8 cellular contexts compared by ENCODE assay signal in genomic region chr10:79905322-79906314, GRCh38. TPM values are rescaled to one million over a fixed set of nuclear protein-coding genes. Genes with fewer than 3 reads are reported as not detected.
DNase-seq lines count a peak whose midpoint lies in the region; ATAC-seq and TF ChIP-seq lines count a peak whose summit lies in the region.

No MANE protein-coding gene starts in this region.

- ATAC-seq in HG02884 (IDR thresholded peaks at IDR 0.05; ENCODE audit: unreplicated experiment): no peak
- ATAC-seq in HG02970 (IDR thresholded peaks at IDR 0.05; ENCODE audit: low FRiP score, unreplicated experiment): no peak

- H3K4me3 ChIP-seq in left ventricle myocardium inferior: peak overlapping the region; percentile 72
- H3K4me3 ChIP-seq in sigmoid colon: peak overlapping the region; percentile 51 to 70 (median 62)

- H3K36me3 ChIP-seq in left ventricle myocardium inferior: no peaks in the 10 kb centered on the region
- no peaks in the 10 kb centered on the region for H3K36me3 ChIP-seq in sigmoid colon

- TF ChIP-seq EP300 in sigmoid colon (IDR thresholded peaks at IDR 0.05): no peak

- H3K9me3 ChIP-seq in left ventricle myocardium inferior (replicated peaks) (no peaks in the 10 kb centered on the region), sigmoid colon (no peaks in the 10 kb centered on the region)

- TF ChIP-seq CTCF in left ventricle myocardium inferior (IDR thresholded peaks at IDR 0.05; ENCODE audit: borderline replicate concordance) (no peak), sigmoid colon (IDR thresholded peaks at IDR 0.05) (no peak)

- H3K9me3 Mint-ChIP-seq in activated T-helper 2 cell treated with anti-CD3 and anti-CD28 coated beads, Interferon-gamma antibody, Interleukin-2, Interleukin-4, amounts not matched to agents 10 μg/mL and 5 μg/mL and 100 μg/mL, durations not matched to agents 14 hours and 24 hours and 36 hours: no peaks in the 10 kb centered on the region

- H3K4me3 Mint-ChIP-seq in activated T-helper 2 cell treated with anti-CD3 and anti-CD28 coated beads, Interferon-gamma antibody, Interleukin-2, Interleukin-4, amounts not matched to agents 10 μg/mL and 5 μg/mL and 100 μg/mL, durations not matched to agents 14 hours and 24 hours and 36 hours (ENCODE audit: low read depth): peak overlapping the region; percentile 86

- H3K27me3 ChIP-seq in left ventricle myocardium inferior (ENCODE audit: low read depth): no peaks in the 10 kb centered on the region
- no peaks in the 10 kb centered on the region for H3K27me3 ChIP-seq in sigmoid colon

- peaks cover 53% of the 10 kb centered on the region for H3K27me3 Mint-ChIP-seq in activated T-helper 2 cell treated with anti-CD3 and anti-CD28 coated beads, Interferon-gamma antibody, Interleukin-2, Interleukin-4, amounts not matched to agents 10 μg/mL and 5 μg/mL and 100 μg/mL, durations not matched to agents 14 hours and 24 hours and 36 hours (ENCODE audit: low read depth)

- no peaks in the 10 kb centered on the region for H3K36me3 Mint-ChIP-seq in activated T-helper 2 cell treated with anti-CD3 and anti-CD28 coated beads, Interferon-gamma antibody, Interleukin-2, Interleukin-4, amounts not matched to agents 10 μg/mL and 5 μg/mL and 100 μg/mL, durations not matched to agents 14 hours and 24 hours and 36 hours (ENCODE audit: low read depth)

- H3K27ac ChIP-seq in left ventricle myocardium inferior (replicated peaks) (peak overlapping the region; percentile 88), sigmoid colon (peak overlapping the region; percentile 66 to 80 (median 79))

- DNase-seq in A172 (ENCODE audit: low spot score) (peak; percentile 56), H4 (ENCODE audit: low spot score) (peak; percentile 20), left ventricle myocardium inferior (no peak), sigmoid colon (no peak), NCI-H2171 (lab: John Stamatoyannopoulos, UW) (no peak)
- DNase-seq in activated T-helper 2 cell treated with anti-CD3 and anti-CD28 coated beads, Interferon-gamma antibody, Interleukin-2, Interleukin-4, amounts not matched to agents 10 μg/mL and 5 μg/mL and 100 μg/mL, durations not matched to agents 14 hours and 24 hours and 36 hours (ENCODE audit: low spot score): no peak

- peaks cover 39% of the 10 kb centered on the region for H3K4me1 ChIP-seq in left ventricle myocardium inferior
- peaks cover 0 to 7% (median 3%) of the 10 kb centered on the region in 4 donors for H3K4me1 ChIP-seq in sigmoid colon

- intact Hi-C loops in activated T-helper 2 cell treated with anti-CD3 and anti-CD28 coated beads, Interferon-gamma antibody, Interleukin-2, Interleukin-4, amounts not matched to agents 10 μg/mL and 5 μg/mL and 100 μg/mL, durations not matched to agents 14 hours and 24 hours and 36 hours (cut with micrococcal nuclease): no loop called here
- intact Hi-C loops in left ventricle myocardium inferior (cut with micrococcal nuclease): no loop called here
- intact Hi-C loops in sigmoid colon (cut with DNase I): no loop called here

- H3K27ac Mint-ChIP-seq in activated T-helper 2 cell treated with anti-CD3 and anti-CD28 coated beads, Interferon-gamma antibody, Interleukin-2, Interleukin-4, amounts not matched to agents 10 μg/mL and 5 μg/mL and 100 μg/mL, durations not matched to agents 14 hours and 24 hours and 36 hours: no peak overlapping the region

- peaks cover 13% of the 10 kb centered on the region for H3K4me1 Mint-ChIP-seq in activated T-helper 2 cell treated with anti-CD3 and anti-CD28 coated beads, Interferon-gamma antibody, Interleukin-2, Interleukin-4, amounts not matched to agents 10 μg/mL and 5 μg/mL and 100 μg/mL, durations not matched to agents 14 hours and 24 hours and 36 hours (ENCODE audit: low read depth)

- TF ChIP-seq POLR2A in sigmoid colon (IDR thresholded peaks at IDR 0.05): no peak

- 23 to 32% methylated on average over 10 of the region's 10 CpGs for WGBS in sigmoid colon, 2 donors

RNA-seq across cellular contexts. Expression of gene SFTPD, which starts 43.3 kb away (rescaled TPM):
- total RNA-seq in A172 (2014; rRNA removed; shearing (Covaris generic)): 0.12 TPM in 1 of 2 replicates, not detected in the other
- not detected in 2 replicates for total RNA-seq in H4 (2014; rRNA removed; shearing (Covaris generic))
- total RNA-seq in activated T-helper 2 cell treated with anti-CD3 and anti-CD28 coated beads, Interferon-gamma antibody, Interleukin-2, Interleukin-4, amounts not matched to agents 10 μg/mL and 5 μg/mL and 100 μg/mL, durations not matched to agents 14 hours and 24 hours and 36 hours: not detected in 2 replicates
- 0.49 TPM for total RNA-seq in left ventricle myocardium inferior
- total RNA-seq in sigmoid colon: 1 to 10 TPM in 2 of 4 donors, not detected in 2; 1.1 to 3.4 TPM
- polyA plus RNA-seq in sigmoid colon: under 1 TPM in 1 of 3 donors, not detected in 2; 0.28 TPM

Comparison
In these comparisons a context has a peak if more than half of its experiments do, and no peak if none do; other contexts are left out.
1. DNase-seq: peak in A172 (single experiment) and H4 (single experiment); none in activated T-helper 2 cell treated with anti-CD3 and anti-CD28 coated beads, Interferon-gamma antibody, Interleukin-2, Interleukin-4, amounts not matched to agents 10 μg/mL and 5 μg/mL and 100 μg/mL, durations not matched to agents 14 hours and 24 hours and 36 hours (single experiment), left ventricle myocardium inferior (single experiment), sigmoid colon (single experiment) and NCI-H2171 (single experiment).